In genomic region chr1:160560045-160560724, GRCh38 we compare ENCODE assay signal across 19 cellular contexts. TPM values are rescaled to one million over a fixed set of nuclear protein-coding genes. Genes with fewer than 3 reads are reported as not detected.
DNase-seq lines count a peak whose midpoint lies in the region; ATAC-seq and TF ChIP-seq lines count a peak whose summit lies in the region.
"Had no signal": no experiment of that assay in that cellular context is flagged by ENCODE, and none has a peak within 500 bp of the region (broad histone marks: within the 10 kb centered on the region; RNA-seq: fewer than 3 reads in every experiment).

No MANE protein-coding gene starts in this region.

- H3K27me3 Mint-ChIP-seq in activated naive CD4-positive, alpha-beta T cell treated with anti-CD3 and anti-CD28 coated beads, Interleukin-2, amount 10 ng/mL, durations not matched to agents 7 days and 5 days: no peaks in the 10 kb centered on the region
- no peaks in the 10 kb centered on the region for H3K27me3 Mint-ChIP-seq in activated B cell treated with CpG ODN at 0.5 μM for 24 hours
- no peaks in the 10 kb centered on the region for H3K27me3 Mint-ChIP-seq in dendritic cell treated with granulocyte-macrophage colony-stimulating factor and Interleukin-4, amounts not matched to agents 40 ng/mL and 50 ng/mL, for 4 days

- peak overlapping the region; percentile 71 for H3K27ac Mint-ChIP-seq in activated naive CD4-positive, alpha-beta T cell treated with anti-CD3 and anti-CD28 coated beads, Interleukin-2, amount 10 ng/mL, durations not matched to agents 7 days and 5 days
- peak overlapping the region; percentile 26 for H3K27ac Mint-ChIP-seq in activated B cell treated with CpG ODN at 0.5 μM for 24 hours
- H3K27ac Mint-ChIP-seq in dendritic cell treated with granulocyte-macrophage colony-stimulating factor and Interleukin-4, amounts not matched to agents 40 ng/mL and 50 ng/mL, for 4 days: peak overlapping the region; percentile 82

- peaks cover 4% of the 10 kb centered on the region for H3K36me3 ChIP-seq in thymus (ENCODE audit: control insufficient read depth, insufficient read depth)
- no peaks in the 10 kb centered on the region for H3K36me3 ChIP-seq in MM.1S (replicated peaks; ENCODE audit: insufficient read depth, low read length)
- H3K36me3 ChIP-seq: ascending aorta, neutrophil had no signal

- H3K4me1 Mint-ChIP-seq in activated naive CD4-positive, alpha-beta T cell treated with anti-CD3 and anti-CD28 coated beads, Interleukin-2, amount 10 ng/mL, durations not matched to agents 7 days and 5 days: peaks cover 50% of the 10 kb centered on the region
- H3K4me1 Mint-ChIP-seq in activated B cell treated with CpG ODN at 0.5 μM for 24 hours: peaks cover 50% of the 10 kb centered on the region
- H3K4me1 Mint-ChIP-seq in dendritic cell treated with granulocyte-macrophage colony-stimulating factor and Interleukin-4, amounts not matched to agents 40 ng/mL and 50 ng/mL, for 4 days (ENCODE audit: low read depth): peaks cover 78% of the 10 kb centered on the region

- CTCF ChIA-PET in activated naive CD4-positive, alpha-beta T cell treated with anti-CD3 and anti-CD28 coated beads, Interleukin-2, amount 10 ng/mL, durations not matched to agents 7 days and 5 days (lab: Charles Lee): interaction anchor here (1.1 to 4.7 kb wide), 5 partner anchors 10 to 46 kb away, joined by 3 to 24 read pairs (median 4); no protein-coding TSS in a partner anchor
- CTCF ChIA-PET in activated B cell treated with CpG ODN at 0.5 μM for 24 hours (lab: Charles Lee): interaction anchor here (2.6 kb wide), 1 partner anchor 16 kb away, joined by 6 read pairs; no protein-coding TSS in a partner anchor

- H3K27me3 ChIP-seq in thymus (ENCODE audit: control insufficient read depth, insufficient read depth) (no peaks in the 10 kb centered on the region), MM.1S (replicated peaks; ENCODE audit: insufficient read depth, low read length) (no peaks in the 10 kb centered on the region)
- H3K27me3 ChIP-seq: ascending aorta, neutrophil had no signal

- no peaks in the 10 kb centered on the region for H3K9me3 ChIP-seq in thymus (ENCODE audit: control insufficient read depth)
- H3K9me3 ChIP-seq in MM.1S (replicated peaks; ENCODE audit: insufficient read depth, low read length): no peaks in the 10 kb centered on the region
- H3K9me3 ChIP-seq: ascending aorta, neutrophil had no signal

- H3K4me1 ChIP-seq in thymus (ENCODE audit: control insufficient read depth, insufficient read depth, low read length) (peaks cover 15% of the 10 kb centered on the region), MM.1S (ENCODE audit: low read length) (no peaks in the 10 kb centered on the region)
- H3K4me1 ChIP-seq: ascending aorta had no signal

- WGBS in thymus: 83% methylated on average over 4 of the region's 4 CpGs

- H3K4me2 ChIP-seq in MM.1S (ENCODE audit: low read depth, low read length): no peak overlapping the region

- intact Hi-C loops in activated B cell treated with CpG ODN at 0.5 μM for 24 hours (cut with micrococcal nuclease): loop anchor here (1.0 to 2.0 kb wide), 2 partner anchors 8 to 15 kb away; no protein-coding TSS in a partner anchor
- intact Hi-C loops in dendritic cell treated with granulocyte-macrophage colony-stimulating factor and Interleukin-4, amounts not matched to agents 40 ng/mL and 50 ng/mL, for 4 days (cut with micrococcal nuclease): no loop called here

- no peaks in the 10 kb centered on the region for H3K9me2 ChIP-seq in MM.1S (replicated peaks; ENCODE audit: insufficient read depth, low read length)

- no peak for ATAC-seq in activated B cell treated with CpG ODN at 0.5 μM for 24 hours (ENCODE audit: low read depth)

- peak overlapping the region; percentile 3 for H3K27ac ChIP-seq in thymus (ENCODE audit: low read depth)
- no peak overlapping the region for H3K27ac ChIP-seq in MM.1S (ENCODE audit: low read length)
- H3K27ac ChIP-seq: ascending aorta, neutrophil, SK-N-MC had no signal

- H4K20me1 ChIP-seq in MM.1S (ENCODE audit: insufficient read depth, low read length): no peaks in the 10 kb centered on the region

- H3K36me3 Mint-ChIP-seq in activated naive CD4-positive, alpha-beta T cell treated with anti-CD3 and anti-CD28 coated beads, Interleukin-2, amount 10 ng/mL, durations not matched to agents 7 days and 5 days: peaks cover 49% of the 10 kb centered on the region
- H3K36me3 Mint-ChIP-seq in activated B cell treated with CpG ODN at 0.5 μM for 24 hours (ENCODE audit: low read depth): peaks cover 69% of the 10 kb centered on the region
- peaks cover 88% of the 10 kb centered on the region for H3K36me3 Mint-ChIP-seq in dendritic cell treated with granulocyte-macrophage colony-stimulating factor and Interleukin-4, amounts not matched to agents 40 ng/mL and 50 ng/mL, for 4 days (ENCODE audit: low read depth)

- POLR2A ChIA-PET in activated B cell treated with CpG ODN at 0.5 μM for 24 hours (lab: Charles Lee): interaction anchor here (1.9 kb wide), 1 partner anchor 10 kb away, joined by 4 read pairs; no protein-coding TSS in a partner anchor

- H3K9ac ChIP-seq in MM.1S (ENCODE audit: low read length): no peak overlapping the region

- H3K79me2 ChIP-seq in MM.1S (ENCODE audit: low read length): no peaks in the 10 kb centered on the region

- H3K4me3 Mint-ChIP-seq in activated naive CD4-positive, alpha-beta T cell treated with anti-CD3 and anti-CD28 coated beads, Interleukin-2, amount 10 ng/mL, durations not matched to agents 7 days and 5 days: peak overlapping the region; percentile 0
- no peak overlapping the region for H3K4me3 Mint-ChIP-seq in activated B cell treated with CpG ODN at 0.5 μM for 24 hours
- peak overlapping the region; percentile 54 for H3K4me3 Mint-ChIP-seq in dendritic cell treated with granulocyte-macrophage colony-stimulating factor and Interleukin-4, amounts not matched to agents 40 ng/mL and 50 ng/mL, for 4 days

- no peak for DNase-seq in activated naive CD4-positive, alpha-beta T cell treated with anti-CD3 and anti-CD28 coated beads, Interleukin-2, amount 10 ng/mL, durations not matched to agents 7 days and 5 days
- no peak for DNase-seq in activated naive CD4-positive, alpha-beta T cell treated with Interleukin-2 at 50 U/mL for 16 hours
- DNase-seq in activated B cell treated with CpG ODN at 0.5 μM for 24 hours (no peak), MM.1S (no peak), foreskin melanocyte (no peak), AML-193 (lab: John Stamatoyannopoulos, UW) (no peak)
- DNase-seq: COR-L47, glutamatergic neuron, MV-4-11, NCI-H187 had no signal

- no peak overlapping the region for H3K4me3 ChIP-seq in thymus (ENCODE audit: low read length)
- no peak overlapping the region for H3K4me3 ChIP-seq in MM.1S (ENCODE audit: low read length)
- H3K4me3 ChIP-seq: ascending aorta, SK-N-MC had no signal

- peaks cover 36% of the 10 kb centered on the region for H3K9me3 Mint-ChIP-seq in activated naive CD4-positive, alpha-beta T cell treated with anti-CD3 and anti-CD28 coated beads, Interleukin-2, amount 10 ng/mL, durations not matched to agents 7 days and 5 days
- peaks cover 24% of the 10 kb centered on the region for H3K9me3 Mint-ChIP-seq in activated B cell treated with CpG ODN at 0.5 μM for 24 hours
- H3K9me3 Mint-ChIP-seq in dendritic cell treated with granulocyte-macrophage colony-stimulating factor and Interleukin-4, amounts not matched to agents 40 ng/mL and 50 ng/mL, for 4 days: peaks cover 8% of the 10 kb centered on the region

- no peak overlapping the region for H2AFZ ChIP-seq in MM.1S (ENCODE audit: low read length)

- TF ChIP-seq CTCF in activated B cell treated with CpG ODN at 0.5 μM for 24 hours (IDR thresholded peaks at IDR 0.05): no peak
- TF ChIP-seq CTCF in MM.1S (IDR thresholded peaks at IDR 0.05; ENCODE audit: low read length): no peak

- no peaks in the 10 kb centered on the region for H3F3A ChIP-seq in MM.1S (ENCODE audit: insufficient read depth, low read length)

RNA-seq across cellular contexts. Expression of gene CD84, which starts 19.1 kb away (rescaled TPM):
- 57.5 and 65.5 TPM in 2 replicates for total RNA-seq in activated B cell treated with CpG ODN at 0.5 μM for 24 hours
- 5.9 TPM for polyA plus RNA-seq in thymus
- total RNA-seq: renal cortical epithelial cell, RPMI7951 had no signal

RNA-seq across cellular contexts. Expression of gene SLAMF6, which starts 37.1 kb away (rescaled TPM):
- total RNA-seq in activated B cell treated with CpG ODN at 0.5 μM for 24 hours: 28.7 and 31.2 TPM in 2 replicates
- polyA plus RNA-seq in thymus: 12.6 TPM
- total RNA-seq: ascending aorta, cerebellum, renal cortical epithelial cell, RPMI7951, temporal lobe had no signal

Comparison
In these comparisons a context has a peak if more than half of its experiments do, and no peak if none do; other contexts are left out.
1. H3K27ac Mint-ChIP-seq: peak in every context shown above with its lines; median percentile 82 in dendritic cell treated with granulocyte-macrophage colony-stimulating factor and Interleukin-4, amounts not matched to agents 40 ng/mL and 50 ng/mL, for 4 days; 71 in activated naive CD4-positive, alpha-beta T cell treated with anti-CD3 and anti-CD28 coated beads, Interleukin-2, amount 10 ng/mL, durations not matched to agents 7 days and 5 days; 26 in activated B cell treated with CpG ODN at 0.5 μM for 24 hours.